ENCODE assay signal across 9 cellular contexts in genomic region chr10:93600861-93601773, GRCh38. TPM values are rescaled to one million over a fixed set of nuclear protein-coding genes. Genes with fewer than 3 reads are reported as not detected.
DNase-seq lines count a peak whose midpoint lies in the region; ATAC-seq, FAIRE-seq and TF ChIP-seq lines count a peak whose summit lies in the region.
"Had no signal": no experiment of that assay in that cellular context is flagged by ENCODE, and none has a peak within 500 bp of the region (broad histone marks: within the 10 kb centered on the region; RNA-seq: fewer than 3 reads in every experiment).

TSS of gene RBP4 (minus strand) at chr10:93601235. CDS start at chr10:93601028, 207 bp downstream.

- peaks cover 15% of the 10 kb centered on the region for H3K27me3 Mint-ChIP-seq in Calu3 (ENCODE audit: unreplicated experiment)

- no peak for ATAC-seq in GM19351 (IDR thresholded peaks at IDR 0.05; ENCODE audit: unreplicated experiment)
- ATAC-seq in GM21529 (IDR thresholded peaks at IDR 0.05; ENCODE audit: unreplicated experiment), result no peak
- no peak for ATAC-seq in GM19467 (IDR thresholded peaks at IDR 0.05; ENCODE audit: unreplicated experiment)

- WGBS in SK-N-SH (ENCODE audit: low lambda C conversion rate), result 0% methylated on average over 7 of the region's 94 CpGs
- WGBS in ovary, 3 donors, result 1 to 2% (median 2%) methylated on average over 50 to 94 of the region's 94 CpGs

- H3K4me2 ChIP-seq in SK-N-SH, result peak within 1 kb of the TSS; percentile 77

- H3K4me1 ChIP-seq in SK-N-SH (ENCODE audit: control insufficient read depth in 1 of 2, insufficient read depth in 2 of 2, low read depth in 1 of 2, low read length in 1 of 2) (peaks cover 0 to 5% of the 10 kb centered on the region in 2 experiments; a peak in 1 of 4 replicates), ovary (ENCODE audit: insufficient read depth) (peaks cover 2% of the 10 kb centered on the region)

- no peaks in the 10 kb centered on the region for H4K20me1 ChIP-seq in SK-N-SH (ENCODE audit: insufficient read depth)

- no TSS peak for BruUV-seq in Calu3 (replicated peaks; lab: Mats Ljungman, UMichigan)

- no peaks in the 10 kb centered on the region for H3K36me3 ChIP-seq in SK-N-SH (replicated peaks in 1 of 2; ENCODE audit: control insufficient read depth in 1 of 2, insufficient read depth in 2 of 2, low read length in 1 of 2)
- no peaks in the 10 kb centered on the region for H3K36me3 ChIP-seq in ovary

- peaks cover 6% of the 10 kb centered on the region for H3K36me3 Mint-ChIP-seq in Calu3 (ENCODE audit: insufficient read depth, unreplicated experiment)

- no peak within 1 kb of the TSS for H3K27ac Mint-ChIP-seq in Calu3 (ENCODE audit: unreplicated experiment)

- 0 out of 2 replicates have a peak within 1 kb of the TSS, but pooled peaks have one; percentile 8 for H2AFZ ChIP-seq in SK-N-SH (ENCODE audit: low read depth)

- H3K4me1 Mint-ChIP-seq in Calu3 (ENCODE audit: low read depth, unreplicated experiment), result peaks cover 8% of the 10 kb centered on the region

- CTCF ChIA-PET in Calu3 (lab: Charles Lee) (interaction anchor here (0.6 kb wide), 1 partner anchor 73 kb away, joined by 5 read pairs; no protein-coding TSS in a partner anchor), SK-N-SH (lab: Yijun Ruan, JAX) (interaction anchor here (1.3 kb wide), 1 partner anchor 79 kb away, joined by 4 read pairs; no protein-coding TSS in a partner anchor)

- H3K9ac ChIP-seq in SK-N-SH, result no peak within 1 kb of the TSS

- H3K27ac ChIP-seq in SK-N-SH (ENCODE audit: low read depth in 2 of 2, low read length in 1 of 2) (no peak within 1 kb of the TSS), ovary (no peak within 1 kb of the TSS)

- no peaks in the 10 kb centered on the region for H3K9me3 ChIP-seq in SK-N-SH
- no peaks in the 10 kb centered on the region for H3K9me3 ChIP-seq in ovary

- intact Hi-C loops in Calu3 (cut with micrococcal nuclease; ENCODE audit: unreplicated experiment), result no loop called here
- intact Hi-C loops in head of caudate nucleus (cut with DNase I), result no loop called here
- intact Hi-C loops in ovary (cut with DNase I), result no loop called here

- no peak for TF ChIP-seq RAD21 in SK-N-SH (IDR thresholded peaks at IDR 0.05; ENCODE audit: low read length)

- TF ChIP-seq POLR2A in ovary (IDR thresholded peaks at IDR 0.05), result no peak

- H3K27me3 ChIP-seq in SK-N-SH (ENCODE audit: insufficient read depth), result peaks cover 28% of the 10 kb centered on the region; the same call in 1 of the 2 replicates
- H3K27me3 ChIP-seq in ovary, result no peaks in the 10 kb centered on the region

- H3K4me3 ChIP-seq in SK-N-SH (ENCODE audit: low read depth in 2 of 2, low read length in 1 of 2) (peak within 1 kb of the TSS; percentile 28 to 49), ovary (peak within 1 kb of the TSS; percentile 23)

- TF ChIP-seq CTCF in Calu3 (IDR thresholded peaks at IDR 0.05; ENCODE audit: unreplicated experiment), result no peak
- no peak for TF ChIP-seq CTCF in SK-N-SH (IDR thresholded peaks at IDR 0.05)
- no peak for TF ChIP-seq CTCF in ovary (IDR thresholded peaks at IDR 0.05)
- no peak for TF ChIP-seq CTCF in D721Med (IDR thresholded peaks at IDR 0.05; ENCODE audit: insufficient read depth, missing control alignments)

- POLR2A ChIA-PET in SK-N-SH (lab: Yijun Ruan, JAX), result no interaction called here

- no peak for FAIRE-seq in D721Med (lab: Jason Lieb, UNC)

- peak within 1 kb of the TSS; percentile 56 for H3K4me3 Mint-ChIP-seq in Calu3 (ENCODE audit: low read depth, unreplicated experiment)

- no peaks in the 10 kb centered on the region for H3F3A ChIP-seq in SK-N-SH (replicated peaks; ENCODE audit: insufficient read depth)

- no peak for TF ChIP-seq EP300 in SK-N-SH (IDR thresholded peaks at IDR 0.05; ENCODE audit: borderline replicate concordance in 1 of 2, low read depth in 1 of 2, low read length in 1 of 2)
- no peak for TF ChIP-seq EP300 in ovary (IDR thresholded peaks at IDR 0.05)

- H3K9me2 ChIP-seq in SK-N-SH, result no peaks in the 10 kb centered on the region

- no peaks in the 10 kb centered on the region for H3K9me3 Mint-ChIP-seq in Calu3 (ENCODE audit: low read depth, unreplicated experiment)

- H3K79me2 ChIP-seq in SK-N-SH (ENCODE audit: insufficient read depth), result no peaks in the 10 kb centered on the region

- peak; percentile 35 for DNase-seq in Calu3
- peak; percentile 73 for DNase-seq in SK-N-SH
- peak in 34 of 42 donors; percentile 6 to 69 (median 40) for DNase-seq in head of caudate nucleus
- DNase-seq in ovary, result peak in 2 of 5 donors; percentile 17 to 41
- DNase-seq in D721Med (ENCODE audit: insufficient read length, low spot score), result no peak
- DNase-seq: activated CD8-positive, alpha-beta memory T cell treated with anti-CD3 and anti-CD28 coated beads, Interleukin-2, amount 50 U/mL, for 4 hours had no signal

TF ChIP-seq in SK-N-SH, 30 proteins besides CTCF, POLR2A, EP300 and RAD21:
- TF ChIP-seq MXI1 (IDR thresholded peaks at IDR 0.05; ENCODE audit: low read depth, low read length) (no peak), FOSL2 (IDR thresholded peaks at IDR 0.05; ENCODE audit: borderline replicate concordance, low read depth) (no peak), USF1 (IDR thresholded peaks at IDR 0.05; ENCODE audit: borderline replicate concordance, low read depth) (no peak), SIN3A (IDR thresholded peaks at IDR 0.05; ENCODE audit: borderline replicate concordance, low read depth, low read length) (no peak), MAX (IDR thresholded peaks at IDR 0.05; ENCODE audit: low read depth) (no peak), IRF3 (IDR thresholded peaks at IDR 0.05; ENCODE audit: low read depth, low read length) (no peak), TCF12 (IDR thresholded peaks at IDR 0.05) (no peak), GATA2 (CRISPR knock-in tag; IDR thresholded peaks at IDR 0.05) (no peak), USF2 (IDR thresholded peaks at IDR 0.05; ENCODE audit: borderline replicate concordance, low read depth, low read length) (no peak), PBX3 (IDR thresholded peaks at IDR 0.05) (no peak), GABPA (IDR thresholded peaks at IDR 0.05; ENCODE audit: low read depth) (no peak), POLR2AphosphoS5 (IDR thresholded peaks at IDR 0.05; ENCODE audit: low read depth, low read length) (no peak), TAF1 (IDR thresholded peaks at IDR 0.05; ENCODE audit: borderline replicate concordance, low read depth, low read length) (no peak), JUND (IDR thresholded peaks at IDR 0.05) (no peak), FOXM1 (IDR thresholded peaks at IDR 0.05; ENCODE audit: low read depth) (no peak), RXRA (IDR thresholded peaks at IDR 0.05; ENCODE audit: borderline replicate concordance, low read depth) (no peak), MEF2A (IDR thresholded peaks at IDR 0.05; ENCODE audit: borderline replicate concordance, low read depth) (no peak)
TF ChIP-seq in SK-N-SH: peak in this region for 0.

RNA-seq across cellular contexts. Expression of gene RBP4, which starts in this region (rescaled TPM):
- total RNA-seq in Calu3 (2022), result 1.5 and 2.6 TPM in 2 replicates
- not detected in 2 replicates for polyA plus RNA-seq in SK-N-SH (2012; rRNA removed)
- polyA plus RNA-seq in SK-N-SH (2012; cell fraction: cytosol; rRNA removed), result 0.01 and 0.06 TPM in 2 replicates
- 0.09 TPM in 1 of 2 replicates, not detected in the other for polyA plus RNA-seq in SK-N-SH (2012; cell fraction: nucleus; rRNA removed)
- total RNA-seq in ovary, result 1 to 10 TPM in 6 of 7 donors, not detected in 1; 2.3 to 6.7 (median 4.1) TPM
- 1 to 10 TPM in 1 of 2 donors, under 1 TPM in 1; 0.81 to 2.9 TPM for polyA plus RNA-seq in ovary

Comparison
In these comparisons a context has a peak if more than half of its experiments do, and no peak if none do; other contexts are left out.
1. Peak in DNase-seq, H3K4me3 ChIP-seq and H3K4me2 ChIP-seq in SK-N-SH; RNA of the gene not detected or under 1 TPM.